In the genomic region with DNA sequence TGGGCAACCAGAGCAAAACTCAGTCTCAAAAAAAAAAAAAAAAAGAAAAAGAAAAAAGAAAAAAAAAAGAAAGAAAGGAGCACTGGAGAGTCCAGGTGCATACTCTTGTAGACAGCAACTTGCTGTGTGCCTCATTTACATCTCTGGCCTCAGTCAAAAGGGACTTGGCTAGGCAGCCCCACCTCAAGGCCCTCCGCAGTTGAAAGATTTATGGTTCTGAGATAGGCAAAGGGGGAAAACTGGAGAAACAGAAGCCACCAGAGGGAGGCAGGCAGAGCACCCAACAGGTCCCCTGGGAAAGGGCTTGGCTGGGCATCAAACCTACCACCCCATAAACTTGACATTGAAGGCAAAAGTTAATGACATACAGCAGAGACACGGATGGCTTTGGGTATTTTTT, we compare ENCODE assay signal across 1 cellular context.
A peak's percentile ranks its signal among the peaks of the same experiment; 100 is the strongest.
TF ChIP-seq lines count a peak whose summit lies in the region.

No MANE protein-coding gene starts in this region.

TF ChIP-seq in K562, 482 proteins besides CTCF, POLR2A, EP300 and RAD21 (continues in another document):
- TF ChIP-seq ZNF41 (CRISPR knock-in tag; conservative IDR thresholded peaks at IDR 0.05), result no peak
- TF ChIP-seq XRCC5 (IDR thresholded peaks at IDR 0.05; ENCODE audit: low read depth, low read length), result no peak
- no peak for TF ChIP-seq OTX1 (CRISPR knock-in tag; IDR thresholded peaks at IDR 0.05)
- no peak for TF ChIP-seq ZNF121 (CRISPR knock-in tag; conservative IDR thresholded peaks at IDR 0.05)
- no peak for TF ChIP-seq ZNF311 (CRISPR knock-in tag; IDR thresholded peaks at IDR 0.05)
- TF ChIP-seq KLF16 (IDR thresholded peaks at IDR 0.05), result no peak
- TF ChIP-seq ZNF785 (CRISPR knock-in tag; IDR thresholded peaks at IDR 0.05), result no peak
- TF ChIP-seq, protein P1, sequence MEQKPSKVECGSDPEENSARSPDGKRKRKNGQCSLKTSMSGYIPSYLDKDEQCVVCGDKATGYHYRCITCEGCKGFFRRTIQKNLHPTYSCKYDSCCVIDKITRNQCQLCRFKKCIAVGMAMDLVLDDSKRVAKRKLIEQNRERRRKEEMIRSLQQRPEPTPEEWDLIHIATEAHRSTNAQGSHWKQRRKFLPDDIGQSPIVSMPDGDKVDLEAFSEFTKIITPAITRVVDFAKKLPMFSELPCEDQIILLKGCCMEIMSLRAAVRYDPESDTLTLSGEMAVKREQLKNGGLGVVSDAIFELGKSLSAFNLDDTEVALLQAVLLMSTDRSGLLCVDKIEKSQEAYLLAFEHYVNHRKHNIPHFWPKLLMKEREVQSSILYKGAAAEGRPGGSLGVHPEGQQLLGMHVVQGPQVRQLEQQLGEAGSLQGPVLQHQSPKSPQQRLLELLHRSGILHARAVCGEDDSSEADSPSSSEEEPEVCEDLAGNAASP (IDR thresholded peaks at IDR 0.05), result no peak
- no peak for TF ChIP-seq POLR2G (IDR thresholded peaks at IDR 0.05; ENCODE audit: low read depth, low read length)
- TF ChIP-seq, protein P2, sequence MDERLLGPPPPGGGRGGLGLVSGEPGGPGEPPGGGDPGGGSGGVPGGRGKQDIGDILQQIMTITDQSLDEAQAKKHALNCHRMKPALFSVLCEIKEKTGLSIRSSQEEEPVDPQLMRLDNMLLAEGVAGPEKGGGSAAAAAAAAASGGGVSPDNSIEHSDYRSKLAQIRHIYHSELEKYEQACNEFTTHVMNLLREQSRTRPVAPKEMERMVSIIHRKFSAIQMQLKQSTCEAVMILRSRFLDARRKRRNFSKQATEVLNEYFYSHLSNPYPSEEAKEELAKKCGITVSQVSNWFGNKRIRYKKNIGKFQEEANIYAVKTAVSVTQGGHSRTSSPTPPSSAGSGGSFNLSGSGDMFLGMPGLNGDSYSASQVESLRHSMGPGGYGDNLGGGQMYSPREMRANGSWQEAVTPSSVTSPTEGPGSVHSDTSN (CRISPR knock-in tag; IDR thresholded peaks at IDR 0.05; ENCODE audit: low read depth), result no peak
- TF ChIP-seq, protein P2 (tag; conservative IDR thresholded peaks at IDR 0.05; ENCODE audit: low read depth), result peak; percentile 77
- TF ChIP-seq ZNF764 (CRISPR knock-in tag; IDR thresholded peaks at IDR 0.05; ENCODE audit: low read depth), result no peak
- TF ChIP-seq NONO (IDR thresholded peaks at IDR 0.05; ENCODE audit: low read depth in 2 of 2, low read length in 1 of 2), result no peak
- peak; percentile 18 for TF ChIP-seq RBM22 (IDR thresholded peaks at IDR 0.05; ENCODE audit: low read depth, low read length, poor library complexity, severe bottlenecking)
- TF ChIP-seq SPI1 (IDR thresholded peaks at IDR 0.05; ENCODE audit: borderline replicate concordance, low read depth, low read length), result no peak
- TF ChIP-seq, protein P3, sequence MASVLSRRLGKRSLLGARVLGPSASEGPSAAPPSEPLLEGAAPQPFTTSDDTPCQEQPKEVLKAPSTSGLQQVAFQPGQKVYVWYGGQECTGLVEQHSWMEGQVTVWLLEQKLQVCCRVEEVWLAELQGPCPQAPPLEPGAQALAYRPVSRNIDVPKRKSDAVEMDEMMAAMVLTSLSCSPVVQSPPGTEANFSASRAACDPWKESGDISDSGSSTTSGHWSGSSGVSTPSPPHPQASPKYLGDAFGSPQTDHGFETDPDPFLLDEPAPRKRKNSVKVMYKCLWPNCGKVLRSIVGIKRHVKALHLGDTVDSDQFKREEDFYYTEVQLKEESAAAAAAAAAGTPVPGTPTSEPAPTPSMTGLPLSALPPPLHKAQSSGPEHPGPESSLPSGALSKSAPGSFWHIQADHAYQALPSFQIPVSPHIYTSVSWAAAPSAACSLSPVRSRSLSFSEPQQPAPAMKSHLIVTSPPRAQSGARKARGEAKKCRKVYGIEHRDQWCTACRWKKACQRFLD (CRISPR knock-in tag; IDR thresholded peaks at IDR 0.05), result no peak
- no peak for TF ChIP-seq SMARCE1 (IDR thresholded peaks at IDR 0.05)
- no peak for TF ChIP-seq U2AF1 (optimal IDR thresholded peaks at IDR 0.05; ENCODE audit: low read depth, low read length)
- no peak for TF ChIP-seq ZBED1 (IDR thresholded peaks at IDR 0.05)
- TF ChIP-seq SP2 (IDR thresholded peaks at IDR 0.05; ENCODE audit: extremely low read depth, low read depth, low read length, poor library complexity, severe bottlenecking), result no peak
- TF ChIP-seq E2F4 (CRISPR knock-in tag; IDR thresholded peaks at IDR 0.05; ENCODE audit: low read depth), result no peak
- TF ChIP-seq ZNF586 (CRISPR knock-in tag; conservative IDR thresholded peaks at IDR 0.05), result no peak
- TF ChIP-seq NFRKB (IDR thresholded peaks at IDR 0.05; ENCODE audit: low read depth), result no peak
- no peak for TF ChIP-seq SP1 (CRISPR knock-in tag; IDR thresholded peaks at IDR 0.05)
- TF ChIP-seq NCOA1 (IDR thresholded peaks at IDR 0.05; ENCODE audit: low read depth), result no peak
- TF ChIP-seq, protein P4, sequence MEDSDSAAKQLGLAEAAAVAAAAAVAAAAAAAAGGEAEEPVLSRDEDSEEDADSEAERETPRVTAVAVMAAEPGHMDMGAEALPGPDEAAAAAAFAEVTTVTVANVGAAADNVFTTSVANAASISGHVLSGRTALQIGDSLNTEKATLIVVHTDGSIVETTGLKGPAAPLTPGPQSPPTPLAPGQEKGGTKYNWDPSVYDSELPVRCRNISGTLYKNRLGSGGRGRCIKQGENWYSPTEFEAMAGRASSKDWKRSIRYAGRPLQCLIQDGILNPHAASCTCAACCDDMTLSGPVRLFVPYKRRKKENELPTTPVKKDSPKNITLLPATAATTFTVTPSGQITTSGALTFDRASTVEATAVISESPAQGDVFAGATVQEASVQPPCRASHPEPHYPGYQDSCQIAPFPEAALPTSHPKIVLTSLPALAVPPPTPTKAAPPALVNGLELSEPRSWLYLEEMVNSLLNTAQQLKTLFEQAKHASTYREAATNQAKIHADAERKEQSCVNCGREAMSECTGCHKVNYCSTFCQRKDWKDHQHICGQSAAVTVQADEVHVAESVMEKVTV (CRISPR knock-in tag; IDR thresholded peaks at IDR 0.05), result no peak
- TF ChIP-seq DACH1 (IDR thresholded peaks at IDR 0.05; ENCODE audit: partially characterized antibody), result no peak
- TF ChIP-seq, protein P5, sequence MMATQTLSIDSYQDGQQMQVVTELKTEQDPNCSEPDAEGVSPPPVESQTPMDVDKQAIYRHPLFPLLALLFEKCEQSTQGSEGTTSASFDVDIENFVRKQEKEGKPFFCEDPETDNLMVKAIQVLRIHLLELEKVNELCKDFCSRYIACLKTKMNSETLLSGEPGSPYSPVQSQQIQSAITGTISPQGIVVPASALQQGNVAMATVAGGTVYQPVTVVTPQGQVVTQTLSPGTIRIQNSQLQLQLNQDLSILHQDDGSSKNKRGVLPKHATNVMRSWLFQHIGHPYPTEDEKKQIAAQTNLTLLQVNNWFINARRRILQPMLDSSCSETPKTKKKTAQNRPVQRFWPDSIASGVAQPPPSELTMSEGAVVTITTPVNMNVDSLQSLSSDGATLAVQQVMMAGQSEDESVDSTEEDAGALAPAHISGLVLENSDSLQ (IDR thresholded peaks at IDR 0.05), result peak; percentile 82
- TF ChIP-seq MEIS2 (IDR thresholded peaks at IDR 0.05; ENCODE audit: partially characterized antibody), result peak; percentile 95
- no peak for TF ChIP-seq ADNP (tag; IDR thresholded peaks at IDR 0.05)
- no peak for TF ChIP-seq ZNF778 (CRISPR knock-in tag; IDR thresholded peaks at IDR 0.05)
- TF ChIP-seq ZFP36 (IDR thresholded peaks at IDR 0.05; ENCODE audit: low read depth, low read length, partially characterized antibody), result peak; percentile 61
- no peak for TF ChIP-seq IRF1 (CRISPR knock-in tag; IDR thresholded peaks at IDR 0.05; ENCODE audit: borderline replicate concordance)
- TF ChIP-seq CBX8 (IDR thresholded peaks at IDR 0.05; ENCODE audit: borderline replicate concordance, extremely low read depth, low read depth, low read length, poor library complexity, severe bottlenecking), result no peak
- TF ChIP-seq, protein P6, sequence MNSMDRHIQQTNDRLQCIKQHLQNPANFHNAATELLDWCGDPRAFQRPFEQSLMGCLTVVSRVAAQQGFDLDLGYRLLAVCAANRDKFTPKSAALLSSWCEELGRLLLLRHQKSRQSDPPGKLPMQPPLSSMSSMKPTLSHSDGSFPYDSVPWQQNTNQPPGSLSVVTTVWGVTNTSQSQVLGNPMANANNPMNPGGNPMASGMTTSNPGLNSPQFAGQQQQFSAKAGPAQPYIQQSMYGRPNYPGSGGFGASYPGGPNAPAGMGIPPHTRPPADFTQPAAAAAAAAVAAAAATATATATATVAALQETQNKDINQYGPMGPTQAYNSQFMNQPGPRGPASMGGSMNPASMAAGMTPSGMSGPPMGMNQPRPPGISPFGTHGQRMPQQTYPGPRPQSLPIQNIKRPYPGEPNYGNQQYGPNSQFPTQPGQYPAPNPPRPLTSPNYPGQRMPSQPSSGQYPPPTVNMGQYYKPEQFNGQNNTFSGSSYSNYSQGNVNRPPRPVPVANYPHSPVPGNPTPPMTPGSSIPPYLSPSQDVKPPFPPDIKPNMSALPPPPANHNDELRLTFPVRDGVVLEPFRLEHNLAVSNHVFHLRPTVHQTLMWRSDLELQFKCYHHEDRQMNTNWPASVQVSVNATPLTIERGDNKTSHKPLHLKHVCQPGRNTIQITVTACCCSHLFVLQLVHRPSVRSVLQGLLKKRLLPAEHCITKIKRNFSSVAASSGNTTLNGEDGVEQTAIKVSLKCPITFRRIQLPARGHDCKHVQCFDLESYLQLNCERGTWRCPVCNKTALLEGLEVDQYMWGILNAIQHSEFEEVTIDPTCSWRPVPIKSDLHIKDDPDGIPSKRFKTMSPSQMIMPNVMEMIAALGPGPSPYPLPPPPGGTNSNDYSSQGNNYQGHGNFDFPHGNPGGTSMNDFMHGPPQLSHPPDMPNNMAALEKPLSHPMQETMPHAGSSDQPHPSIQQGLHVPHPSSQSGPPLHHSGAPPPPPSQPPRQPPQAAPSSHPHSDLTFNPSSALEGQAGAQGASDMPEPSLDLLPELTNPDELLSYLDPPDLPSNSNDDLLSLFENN (IDR thresholded peaks at IDR 0.05; ENCODE audit: low read depth in 2 of 2, low read length in 2 of 2), result no peak
- no peak for TF ChIP-seq CBFA2T3 (IDR thresholded peaks at IDR 0.05)
- TF ChIP-seq RBM34 (IDR thresholded peaks at IDR 0.05; ENCODE audit: borderline replicate concordance, insufficient read depth, low read length), result no peak
- no peak for TF ChIP-seq NR2C1 (IDR thresholded peaks at IDR 0.05)
- no peak for TF ChIP-seq NR2C1 (tag; IDR thresholded peaks at IDR 0.05)
- TF ChIP-seq ZFP91 (CRISPR knock-in tag; IDR thresholded peaks at IDR 0.05), result no peak
- TF ChIP-seq ZHX1 (conservative IDR thresholded peaks at IDR 0.05; ENCODE audit: low read length), result no peak
- TF ChIP-seq ATF1 (CRISPR knock-in tag; IDR thresholded peaks at IDR 0.05), result no peak
- no peak for TF ChIP-seq ATF1 (tag; IDR thresholded peaks at IDR 0.05)
